In genomic region chr2:75237296-75237695, GRCh38 we compare ENCODE assay signal across 1 cellular context.
TF ChIP-seq lines count a peak whose summit lies in the region.

No MANE protein-coding gene starts in this region.

TF ChIP-seq in IMR-90, 13 proteins besides CTCF, POLR2A, EP300 and RAD21 (continued from another document):
- TF ChIP-seq USF2 (IDR thresholded peaks at IDR 0.05; ENCODE audit: low read depth, low read length) (no peak), SMC3 (IDR thresholded peaks at IDR 0.05; ENCODE audit: low read depth, low read length) (no peak), RFX5 (IDR thresholded peaks at IDR 0.05; ENCODE audit: low read depth, low read length) (no peak), FOS (IDR thresholded peaks at IDR 0.05; ENCODE audit: low read depth, low read length) (no peak), BHLHE40 (IDR thresholded peaks at IDR 0.05; ENCODE audit: low read depth, low read length) (no peak), NFE2L2 (IDR thresholded peaks at IDR 0.05; ENCODE audit: low read depth, low read length) (no peak), MXI1 (IDR thresholded peaks at IDR 0.05; ENCODE audit: borderline replicate concordance, low read depth, low read length) (no peak), CEBPB (IDR thresholded peaks at IDR 0.05; ENCODE audit: low read depth, low read length) (no peak)
